In genomic region chr6:157667211-157668033, GRCh38 we compare ENCODE assay signal across 1 cellular context.
A peak's percentile ranks its signal among the peaks of the same experiment; 100 is the strongest.
TF ChIP-seq lines count a peak whose summit lies in the region.

No MANE protein-coding gene starts in this region.

TF ChIP-seq in K562, 482 proteins besides CTCF, POLR2A, EP300 and RAD21 (continued from another document and continues in another):
- TF ChIP-seq PHB2 (IDR thresholded peaks at IDR 0.05; ENCODE audit: low read depth) = peak; percentile 80; the same call in 1 of the 2 replicates
- TF ChIP-seq SRF (CRISPR knock-in tag; IDR thresholded peaks at IDR 0.05) = no peak
- no peak for TF ChIP-seq ZFP30 (CRISPR knock-in tag; IDR thresholded peaks at IDR 0.05; ENCODE audit: borderline replicate concordance)
- no peak for TF ChIP-seq RBFOX2 (IDR thresholded peaks at IDR 0.05; ENCODE audit: low read depth, low read length)
- TF ChIP-seq ZNF224 (CRISPR knock-in tag; IDR thresholded peaks at IDR 0.05) = no peak
- 0 out of 2 replicates have a peak, but pooled peaks have one; percentile 26 for TF ChIP-seq NCOA1 (IDR thresholded peaks at IDR 0.05; ENCODE audit: low read depth)
- no peak for TF ChIP-seq SIRT6 (IDR thresholded peaks at IDR 0.05; ENCODE audit: low read depth, low read length)
- no peak for TF ChIP-seq ELK1 (CRISPR knock-in tag; IDR thresholded peaks at IDR 0.05)
- TF ChIP-seq KLF16 (IDR thresholded peaks at IDR 0.05) = peak; percentile 9; the same call in 1 of the 2 replicates
- peak; percentile 44; the same call in 1 of the 2 replicates for TF ChIP-seq ZZZ3 (IDR thresholded peaks at IDR 0.05)
- TF ChIP-seq ZMIZ1 (IDR thresholded peaks at IDR 0.05; ENCODE audit: low read depth in 2 of 2, low read length in 2 of 2) = 0 out of 4 replicates have a peak, but pooled peaks of 1 of the 2 experiments have one; percentile 48
- TF ChIP-seq KLF10 (CRISPR knock-in tag; IDR thresholded peaks at IDR 0.05) = no peak
- TF ChIP-seq STAT5B (CRISPR knock-in tag; IDR thresholded peaks at IDR 0.05) = no peak
- TF ChIP-seq THAP7 (CRISPR knock-in tag; IDR thresholded peaks at IDR 0.05) = no peak
- no peak for TF ChIP-seq RHOXF2B (CRISPR knock-in tag; conservative IDR thresholded peaks at IDR 0.05)
- no peak for TF ChIP-seq VEZF1 (CRISPR knock-in tag; IDR thresholded peaks at IDR 0.05)
- TF ChIP-seq ZKSCAN3 (CRISPR knock-in tag; IDR thresholded peaks at IDR 0.05) = no peak
- no peak for TF ChIP-seq ZNF395 (CRISPR knock-in tag; IDR thresholded peaks at IDR 0.05)
- no peak for TF ChIP-seq KLF1 (tag; IDR thresholded peaks at IDR 0.05)
- TF ChIP-seq CBX5 (IDR thresholded peaks at IDR 0.05; ENCODE audit: borderline replicate concordance, low read depth) = no peak
- TF ChIP-seq POLR2H (tag; IDR thresholded peaks at IDR 0.05; ENCODE audit: low read depth) = no peak
- peak; percentile 74; the same call in 1 of the 2 replicates for TF ChIP-seq HDGF (IDR thresholded peaks at IDR 0.05)
- TF ChIP-seq HCFC1 (IDR thresholded peaks at IDR 0.05; ENCODE audit: low read depth, low read length) = no peak; the same call in 1 of the 2 replicates
- no peak for TF ChIP-seq ZNF354B (CRISPR knock-in tag; IDR thresholded peaks at IDR 0.05)
- TF ChIP-seq LARP7 (IDR thresholded peaks at IDR 0.05) = peak; percentile 98
- TF ChIP-seq REST (CRISPR knock-in tag; IDR thresholded peaks at IDR 0.05; ENCODE audit: low read depth) = no peak
- TF ChIP-seq TCFL5 (CRISPR knock-in tag; conservative IDR thresholded peaks at IDR 0.05) = no peak
- no peak for TF ChIP-seq ZNF124 (CRISPR knock-in tag; IDR thresholded peaks at IDR 0.05)
- no peak for TF ChIP-seq ETV1 (tag; conservative IDR thresholded peaks at IDR 0.05; ENCODE audit: low read depth)
- no peak for TF ChIP-seq NUFIP1 (IDR thresholded peaks at IDR 0.05; ENCODE audit: partially characterized antibody)
- TF ChIP-seq XRCC3 (IDR thresholded peaks at IDR 0.05) = no peak
- TF ChIP-seq TCF3 (CRISPR knock-in tag; IDR thresholded peaks at IDR 0.05) = no peak
- TF ChIP-seq FOXJ2 (tag; IDR thresholded peaks at IDR 0.05) = 0 out of 2 replicates have a peak, but pooled peaks have one; percentile 28
- TF ChIP-seq MIER1 (IDR thresholded peaks at IDR 0.05; ENCODE audit: low read depth) = 0 out of 2 replicates have a peak, but pooled peaks have one; percentile 65
- no peak for TF ChIP-seq ATF4 (CRISPR knock-in tag; IDR thresholded peaks at IDR 0.05)
- no peak for TF ChIP-seq ZNF12 (CRISPR knock-in tag; IDR thresholded peaks at IDR 0.05)
- peak; percentile 42; the same call in 1 of the 2 replicates for TF ChIP-seq BHLHE40 (IDR thresholded peaks at IDR 0.05; ENCODE audit: low read length)
- TF ChIP-seq RCOR1 (IDR thresholded peaks at IDR 0.05; ENCODE audit: borderline replicate concordance in 1 of 2, low read depth in 2 of 2, low read length in 2 of 2) = peak in 1 of 2 experiments; percentile 48; a peak in 1 of 4 replicates
- no peak for TF ChIP-seq NFXL1 (CRISPR knock-in tag; IDR thresholded peaks at IDR 0.05)
- TF ChIP-seq MXD1 (CRISPR knock-in tag; IDR thresholded peaks at IDR 0.05; ENCODE audit: borderline replicate concordance, poor library complexity, severe bottlenecking) = no peak
- no peak for TF ChIP-seq ZSCAN32 (CRISPR knock-in tag; IDR thresholded peaks at IDR 0.05)
- TF ChIP-seq ELK3 (CRISPR knock-in tag; IDR thresholded peaks at IDR 0.05) = no peak
- TF ChIP-seq ELF1 (tag; IDR thresholded peaks at IDR 0.05) = no peak
- TF ChIP-seq FOXJ3 (CRISPR knock-in tag; IDR thresholded peaks at IDR 0.05) = no peak
- TF ChIP-seq GATAD2A (IDR thresholded peaks at IDR 0.05) = no peak
- TF ChIP-seq NFE2 (IDR thresholded peaks at IDR 0.05; ENCODE audit: low read depth) = no peak
- peak; percentile 97 for TF ChIP-seq ZNF512 (tag; IDR thresholded peaks at IDR 0.05)
- no peak for TF ChIP-seq C11orf30 (IDR thresholded peaks at IDR 0.05; ENCODE audit: low read depth)
- TF ChIP-seq PURB (CRISPR knock-in tag; IDR thresholded peaks at IDR 0.05; ENCODE audit: low read depth) = no peak
- no peak for TF ChIP-seq TSC22D4 (tag; IDR thresholded peaks at IDR 0.05)
- TF ChIP-seq ZNF511 (CRISPR knock-in tag; IDR thresholded peaks at IDR 0.05) = no peak
- no peak for TF ChIP-seq ZNF551 (CRISPR knock-in tag; IDR thresholded peaks at IDR 0.05)
- TF ChIP-seq FUS (optimal IDR thresholded peaks at IDR 0.05; ENCODE audit: low read depth, low read length) = no peak
- TF ChIP-seq MTA1 (IDR thresholded peaks at IDR 0.05; ENCODE audit: borderline replicate concordance) = peak; percentile 85
